ENCODE assay signal across 8 cellular contexts in the genomic region with DNA sequence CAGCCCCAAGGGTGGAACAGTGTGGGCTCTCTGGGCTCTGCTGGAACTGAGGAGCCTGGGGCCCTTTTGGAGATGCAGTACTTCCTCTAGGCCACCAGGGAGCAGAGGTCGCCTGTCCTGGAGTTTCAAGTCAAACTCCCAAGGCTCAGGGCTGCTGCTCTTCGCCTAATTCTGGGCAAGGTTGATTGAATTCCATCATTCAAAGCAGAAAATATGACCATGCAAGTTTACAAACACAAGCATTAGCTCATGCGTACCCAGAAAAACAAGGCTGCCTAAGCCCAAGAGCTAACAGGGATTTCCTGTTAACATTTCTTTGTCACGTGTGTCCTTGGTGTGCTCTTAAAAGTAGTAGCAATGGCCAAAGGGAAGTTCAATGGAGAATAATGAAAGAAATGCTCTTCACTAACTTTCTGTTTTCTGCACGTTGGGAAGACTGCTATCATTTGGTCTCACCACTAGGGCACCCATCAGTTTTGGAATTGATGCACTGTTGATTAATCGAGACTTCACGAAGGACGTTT. TPM values are rescaled to one million over a fixed set of nuclear protein-coding genes. Genes with fewer than 3 reads are reported as not detected.
DNase-seq lines count a peak whose midpoint lies in the region; ATAC-seq, FAIRE-seq and TF ChIP-seq lines count a peak whose summit lies in the region.

No MANE protein-coding gene starts in this region.

- 41% methylated on average over 7 of the region's 8 CpGs for WGBS in K562 (ENCODE audit: insufficient coverage, low coverage, missing lambda C conversion rate)
- 19 to 35% (median 27%) methylated on average over 7 to 8 of the region's 8 CpGs for WGBS in spleen, 5 donors

- peak overlapping the region; percentile 62; the same call in 1 of the 2 replicates for H2AFZ ChIP-seq in K562 (ENCODE audit: low read depth, low read length)

- in situ Hi-C loops in K562 (cut with MboI), result no loop called here

- peaks cover 0 to 17% of the 10 kb centered on the region in 2 experiments; a peak in 2 of 5 replicates for H3K4me1 ChIP-seq in K562 (replicated peaks in 1 of 2; ENCODE audit: control insufficient read depth in 2 of 2, insufficient read depth in 2 of 2, low read length in 2 of 2)
- H3K4me1 ChIP-seq in spleen, result peaks cover 6 to 21% (median 9%) of the 10 kb centered on the region in 6 donors

- H3K36me3 ChIP-seq in K562 (ENCODE audit: control insufficient read depth, insufficient read depth, low read length), result no peaks in the 10 kb centered on the region
- H3K36me3 ChIP-seq in spleen, result no peaks in the 10 kb centered on the region

- intact Hi-C loops in K562 (cut with micrococcal nuclease), result loop anchor here (1.0 to 2.0 kb wide), 2 partner anchors 210 to 272 kb away; no protein-coding TSS in a partner anchor
- intact Hi-C loops in spleen (cut with DNase I; ENCODE audit: low total_unique reads), result no loop called here

- TF ChIP-seq POLR2A in K562 (conservative IDR thresholded peaks at IDR 0.05) (no peak), spleen (IDR thresholded peaks at IDR 0.05) (no peak)

- H3K79me2 ChIP-seq in K562 (ENCODE audit: control insufficient read depth, insufficient read depth, low read length), result no peaks in the 10 kb centered on the region

- TF ChIP-seq EP300 in K562 (IDR thresholded peaks at IDR 0.05; ENCODE audit: low read length), result no peak

- CTCF ChIA-PET in GM10248 (lab: Yijun Ruan, JAX), result interaction anchor here (0.7 to 6.5 kb wide), 17 partner anchors 10 to 278 kb away, joined by 3 to 61 read pairs (median 4); no protein-coding TSS in a partner anchor
- CTCF ChIA-PET in K562 (lab: Yijun Ruan, JAX; ENCODE audit: low intra/inter-chr PET ratio), result interaction anchor here (0.6 to 1.4 kb wide), 5 partner anchors 211 to 251 kb away, joined by 3 to 8 read pairs (median 6); no protein-coding TSS in a partner anchor

- peak; percentile 85 for FAIRE-seq in K562 (lab: Jason Lieb, UNC)

- POLR2A ChIA-PET in GM10248 (lab: Yijun Ruan, JAX), result interaction anchor here (0.5 kb wide), 1 partner anchor 74 kb away, joined by 3 read pairs; no protein-coding TSS in a partner anchor
- POLR2A ChIA-PET in K562 (lab: Yijun Ruan, JAX), result no interaction called here

- no TSS peak for BruUV-seq in K562 (replicated peaks; lab: Mats Ljungman, UMichigan)

- no peak overlapping the region for H3K9ac ChIP-seq in K562 (ENCODE audit: insufficient read depth in 1 of 2, low read depth in 2 of 2, low read length in 2 of 2)

- H4K20me1 ChIP-seq in K562 (replicated peaks; ENCODE audit: control insufficient read depth, insufficient read depth, low read length), result no peaks in the 10 kb centered on the region

- DNase-seq in GM10248 (ENCODE audit: extremely low spot score) (peak; percentile 85), H4 (ENCODE audit: low spot score) (peak; percentile 61), LoVo (ENCODE audit: low spot score) (peak; percentile 69), T1000 (lab: John Stamatoyannopoulos, UW) (peak; percentile 17), K562 (ENCODE audit: extremely low read depth in 1 of 4, low spot score in 3 of 4) (peak; percentile 67 to 71 (median 68)), iPS-NIHi7 (ENCODE audit: extremely low spot score) (peak; percentile 86), spleen (no peak), NCI-H187 treated with DMSO at 0.1 percent for 48 hours (lab: John Stamatoyannopoulos, UW) (no peak)

- H3K9me1 ChIP-seq in K562 (ENCODE audit: control insufficient read depth, insufficient read depth, low read length), result no peaks in the 10 kb centered on the region

- H3K9me3 ChIP-seq in K562 (replicated peaks; ENCODE audit: control insufficient read depth, insufficient read depth, low read depth, low read length) (no peaks in the 10 kb centered on the region), spleen (no peaks in the 10 kb centered on the region)

- peak; percentile 72 to 80 for TF ChIP-seq RAD21 in K562 (CRISPR knock-in tag; conservative IDR thresholded peaks at IDR 0.05 in 1 of 2, IDR thresholded peaks at IDR 0.05 in 1 of 2)

- no peak overlapping the region for H3K4me3 ChIP-seq in K562
- H3K4me3 ChIP-seq in spleen, result peak overlapping the region in 1 of 8 donors; percentile 7

- H3K4me2 ChIP-seq in K562 (ENCODE audit: insufficient read depth, low read length), result peak overlapping the region; percentile 27; the same call in 1 of the 2 replicates

- no peak overlapping the region for H3K27ac ChIP-seq in K562 (ENCODE audit: extremely low read depth, low read depth, low read length)
- H3K27ac ChIP-seq in spleen, result no peak overlapping the region

- TF ChIP-seq CTCF in GM10248 (IDR thresholded peaks at IDR 0.05; ENCODE audit: control extremely low read depth, extremely low read depth, low read depth, missing control alignments), result peak; percentile 82
- TF ChIP-seq CTCF in K562 (IDR thresholded peaks at IDR 0.05 in 2 of 3, conservative IDR thresholded peaks at IDR 0.05 in 1 of 3; ENCODE audit: insufficient read depth in 2 of 3, low read depth in 1 of 3, low read length in 3 of 3), result peak; percentile 78 to 83 (median 83)
- peak; percentile 64 to 93 (median 81) for TF ChIP-seq CTCF in spleen (IDR thresholded peaks at IDR 0.05 in 8 of 11, conservative IDR thresholded peaks at IDR 0.05 in 3 of 11)

- peaks cover 7 to 29% of the 10 kb centered on the region in 2 experiments; a peak in 4 of 5 replicates for H3K27me3 ChIP-seq in K562 (ENCODE audit: control insufficient read depth in 2 of 2, insufficient read depth in 2 of 2, low read length in 2 of 2)
- H3K27me3 ChIP-seq in spleen (replicated peaks in 1 of 7), result peaks cover 0 to 58% (median 5%) of the 10 kb centered on the region in 7 donors

- peak; percentile 87 for ATAC-seq in K562

TF ChIP-seq in K562, 482 proteins besides CTCF, POLR2A, EP300 and RAD21:
- TF ChIP-seq TEAD1 (CRISPR knock-in tag; IDR thresholded peaks at IDR 0.05) (peak in 1 of 2 experiments; percentile 21; a peak in 1 of 4 replicates), SMC3 (conservative IDR thresholded peaks at IDR 0.05; ENCODE audit: insufficient read depth, low read depth, low read length) (peak; percentile 70; the same call in 1 of the 2 replicates), STAG1 (CRISPR knock-in tag; IDR thresholded peaks at IDR 0.05; ENCODE audit: borderline replicate concordance) (peak; percentile 84; the same call in 1 of the 2 replicates), DEAF1 (CRISPR knock-in tag; IDR thresholded peaks at IDR 0.05) (peak; percentile 45; the same call in 1 of the 2 replicates), ZNF212 (CRISPR knock-in tag; IDR thresholded peaks at IDR 0.05) (no peak)

RNA-seq across cellular contexts. Expression of gene LDB3, which starts 20.1 kb away (rescaled TPM):
- total RNA-seq in H4 (2014; rRNA removed; shearing (Covaris generic)), result 0.08 and 0.16 TPM in 2 replicates
- total RNA-seq in K562 (2011; cell fraction: chromatin; rRNA removed; ENCODE audit: low replicate concordance), result not detected in 2 replicates
- not detected in 2 replicates for total RNA-seq in K562 (2011; cell fraction: nucleolus; rRNA removed)
- total RNA-seq in K562 (2011; cell fraction: nucleoplasm; rRNA removed), result not detected in 2 replicates
- not detected in 2 replicates for total RNA-seq in K562 (2014; rRNA removed)
- total RNA-seq in K562 (2014; rRNA removed; fragmentation: Illumina TruSeq; extraction: Trizol), result not detected in 2 replicates
- not detected in 2 replicates for total RNA-seq in K562 (2015; rRNA removed; fragmentation: Illumina TruSeq; extraction: Trizol)
- total RNA-seq in K562 (2021), result not detected in 2 replicates
- not detected in 2 replicates for polyA plus RNA-seq in K562 (2011; rRNA removed)
- polyA plus RNA-seq in K562 (2011; cell fraction: cytosol; rRNA removed), result 0.03 TPM in 1 of 2 replicates, not detected in the other
- polyA plus RNA-seq in K562 (2011; cell fraction: nucleus; rRNA removed), result not detected in 2 replicates
- 0.06 and 0.12 TPM in 2 replicates for polyA plus RNA-seq in K562 (2012)
- polyA plus RNA-seq in K562 (2014; fragmentation: Illumina TruSeq; extraction: Trizol), result not detected in 2 replicates
- polyA plus RNA-seq in K562 (2014; fragmentation: Nextera tagmentation; extraction: Ambion mirVana), result not detected
- 0.03 TPM in 1 of 2 replicates, not detected in the other for polyA plus RNA-seq in K562 (2014; rRNA removed)
- not detected in 2 replicates for polyA minus RNA-seq in K562 (2011; rRNA and poly(A)+ RNA removed)
- polyA minus RNA-seq in K562 (2011; cell fraction: cytosol; rRNA and poly(A)+ RNA removed), result not detected in 2 replicates
- not detected in 2 replicates for polyA minus RNA-seq in K562 (2011; cell fraction: nucleus; rRNA and poly(A)+ RNA removed)
- total RNA-seq in spleen, result under 1 TPM in 5 of 7 donors, not detected in 2; 0.14 to 0.63 (median 0.43) TPM
- polyA plus RNA-seq in spleen, result 1 to 10 TPM in 1 of 3 donors, under 1 TPM in 2; 0.23 to 1.2 (median 0.30) TPM

RNA-seq across cellular contexts. Expression of gene OPN4, which starts 34.1 kb away (rescaled TPM):
- total RNA-seq in H4 (2014; rRNA removed; shearing (Covaris generic)), result 0.02 and 0.35 TPM in 2 replicates
- not detected in 2 replicates for total RNA-seq in K562 (2011; cell fraction: chromatin; rRNA removed; ENCODE audit: low replicate concordance)
- total RNA-seq in K562 (2011; cell fraction: nucleolus; rRNA removed), result not detected in 2 replicates
- total RNA-seq in K562 (2011; cell fraction: nucleoplasm; rRNA removed), result not detected in 2 replicates
- total RNA-seq in K562 (2014; rRNA removed) (not detected in 2 replicates), K562 (2014; rRNA removed; fragmentation: Illumina TruSeq; extraction: Trizol) (not detected in 2 replicates), K562 (2015; rRNA removed; fragmentation: Illumina TruSeq; extraction: Trizol) (not detected in 2 replicates), K562 (2021) (not detected in 2 replicates), spleen (not detected)
- polyA plus RNA-seq in K562 (2011; rRNA removed) (not detected in 2 replicates), K562 (2014; fragmentation: Illumina TruSeq; extraction: Trizol) (not detected in 2 replicates), K562 (2014; fragmentation: Nextera tagmentation; extraction: Ambion mirVana) (not detected), K562 (2014; rRNA removed) (not detected in 2 replicates), spleen (not detected)
- polyA plus RNA-seq in K562 (2011; cell fraction: cytosol; rRNA removed), result not detected in 2 replicates
- polyA plus RNA-seq in K562 (2011; cell fraction: nucleus; rRNA removed), result not detected in 2 replicates
- not detected in 2 replicates for polyA plus RNA-seq in K562 (2012)
- not detected in 2 replicates for polyA minus RNA-seq in K562 (2011; rRNA and poly(A)+ RNA removed)
- not detected in 2 replicates for polyA minus RNA-seq in K562 (2011; cell fraction: cytosol; rRNA and poly(A)+ RNA removed)
- not detected in 2 replicates for polyA minus RNA-seq in K562 (2011; cell fraction: nucleus; rRNA and poly(A)+ RNA removed)

Comparison
In these comparisons a context has a peak if more than half of its experiments do, and no peak if none do; other contexts are left out.
1. DNase-seq: peak in GM10248 (single experiment), H4 (single experiment), LoVo (single experiment), T1000 (single experiment), K562 (4 of 4) and iPS-NIHi7 (single experiment); none in spleen (single experiment) and NCI-H187 treated with DMSO at 0.1 percent for 48 hours (single experiment).
2. Peak in every context shown above with its lines, with median percentiles within 50 percentile points of each other: CTCF ChIP-seq.